In genomic region chr10:132547421-132547861, GRCh38 we compare ENCODE assay signal across 12 cellular contexts. TPM values are rescaled to one million over a fixed set of nuclear protein-coding genes. Genes with fewer than 3 reads are reported as not detected.
DNase-seq lines count a peak whose midpoint lies in the region; ATAC-seq, FAIRE-seq and TF ChIP-seq lines count a peak whose summit lies in the region.
"Had no signal": no experiment of that assay in that cellular context is flagged by ENCODE, and none has a peak within 500 bp of the region (broad histone marks: within the 10 kb centered on the region; RNA-seq: fewer than 3 reads in every experiment).

No MANE protein-coding gene starts in this region.

- H3K27ac Mint-ChIP-seq in T-helper 17 cell (peak overlapping the region; percentile 54), mesothelial cell of epicardium (no peak overlapping the region)

- intact Hi-C loops in left ventricle myocardium inferior (cut with micrococcal nuclease): no loop called here
- intact Hi-C loops in right cardiac atrium (cut with DNase I): loop anchor here in 1 of 4 donors (10.0 kb wide), 1 partner anchor 87 kb away; no protein-coding TSS in a partner anchor
- intact Hi-C loops in left lung (cut with DNase I): no loop called here
- intact Hi-C loops in thyroid gland (cut with DNase I): no loop called here

- peak; percentile 13 for DNase-seq in left ventricle myocardium inferior
- DNase-seq in right cardiac atrium: no peak
- no peak for DNase-seq in T-helper 17 cell
- peak; percentile 30 to 84 for DNase-seq in left lung
- peak; percentile 43 to 47 for DNase-seq in thyroid gland
- no peak for DNase-seq in H54 (ENCODE audit: insufficient read length, low spot score)
- no peak for DNase-seq in mesothelial cell of epicardium (ENCODE audit: low spot score in 2 of 2, unreplicated experiment in 2 of 2)
- DNase-seq: CD4-positive, alpha-beta memory T cell; NCI-H1048; NCI-H446 treated with DMSO at 0.1 percent for 48 hours; PC-9 had no signal

- H3K9me3 ChIP-seq in left ventricle myocardium inferior (replicated peaks) (no peaks in the 10 kb centered on the region), right cardiac atrium (ENCODE audit: control insufficient read depth, low read length) (no peaks in the 10 kb centered on the region), T-helper 17 cell (ENCODE audit: control insufficient read depth, low read length, poor library complexity, severe bottlenecking) (no peaks in the 10 kb centered on the region), left lung (no peaks in the 10 kb centered on the region), thyroid gland (no peaks in the 10 kb centered on the region)

- peaks cover 42% of the 10 kb centered on the region for H3K4me1 Mint-ChIP-seq in T-helper 17 cell
- H3K4me1 Mint-ChIP-seq in mesothelial cell of epicardium: peaks cover 13% of the 10 kb centered on the region

- ATAC-seq in right cardiac atrium: no peak
- ATAC-seq in T-helper 17 cell: no peak
- no peak for ATAC-seq in left lung
- no peak for ATAC-seq in GM18907 (IDR thresholded peaks at IDR 0.05; ENCODE audit: unreplicated experiment)

- H3K4me1 ChIP-seq in left ventricle myocardium inferior (peaks cover 88% of the 10 kb centered on the region), right cardiac atrium (ENCODE audit: control insufficient read depth, insufficient read depth, low read length) (peaks cover 11% of the 10 kb centered on the region), left lung (peaks cover 0 to 80% of the 10 kb centered on the region in 2 donors), thyroid gland (peaks cover 29 to 38% of the 10 kb centered on the region in 2 donors)

- no peak for TF ChIP-seq POLR2A in thyroid gland (IDR thresholded peaks at IDR 0.05)
- no peak for TF ChIP-seq POLR2A in H54 (IDR thresholded peaks at IDR 0.05; ENCODE audit: low read depth, low read length)

- H3K27ac ChIP-seq in left ventricle myocardium inferior (replicated peaks) (no peak overlapping the region), right cardiac atrium (ENCODE audit: low read length) (no peak overlapping the region), left lung (no peak overlapping the region), thyroid gland (peak overlapping the region in 2 of 3 donors; percentile 59 to 77)
- H3K27ac ChIP-seq: PC-9 had no signal

- TF ChIP-seq CTCF in left ventricle myocardium inferior (IDR thresholded peaks at IDR 0.05; ENCODE audit: borderline replicate concordance) (no peak), left lung (IDR thresholded peaks at IDR 0.05) (no peak), thyroid gland (IDR thresholded peaks at IDR 0.05) (no peak), mesothelial cell of epicardium (IDR thresholded peaks at IDR 0.05; ENCODE audit: unreplicated experiment) (no peak)

- FAIRE-seq in H54 (lab: Jason Lieb, UNC): no peak

- no peaks in the 10 kb centered on the region for H3K27me3 Mint-ChIP-seq in T-helper 17 cell
- no peaks in the 10 kb centered on the region for H3K27me3 Mint-ChIP-seq in mesothelial cell of epicardium (ENCODE audit: low read depth)
- H3K27me3 Mint-ChIP-seq: CD4-positive, alpha-beta memory T cell had no signal

- H3K4me3 Mint-ChIP-seq in T-helper 17 cell (no peak overlapping the region), mesothelial cell of epicardium (no peak overlapping the region)
- H3K4me3 Mint-ChIP-seq: CD4-positive, alpha-beta memory T cell had no signal

- H3K36me3 ChIP-seq in left ventricle myocardium inferior (no peaks in the 10 kb centered on the region), left lung (no peaks in the 10 kb centered on the region), thyroid gland (no peaks in the 10 kb centered on the region)

- H3K36me3 Mint-ChIP-seq in T-helper 17 cell (ENCODE audit: low read depth) (peaks cover 2% of the 10 kb centered on the region), mesothelial cell of epicardium (no peaks in the 10 kb centered on the region)

- no peaks in the 10 kb centered on the region for H3K9me3 Mint-ChIP-seq in mesothelial cell of epicardium
- H3K9me3 Mint-ChIP-seq: CD4-positive, alpha-beta memory T cell had no signal

- H3K27me3 ChIP-seq in left ventricle myocardium inferior (ENCODE audit: low read depth) (no peaks in the 10 kb centered on the region), right cardiac atrium (ENCODE audit: control insufficient read depth, insufficient read depth) (no peaks in the 10 kb centered on the region), left lung (no peaks in the 10 kb centered on the region), thyroid gland (no peaks in the 10 kb centered on the region)

- 91% methylated on average over 22 of the region's 22 CpGs for WGBS in right cardiac atrium
- 62 to 74% methylated on average over 17 to 18 of the region's 22 CpGs for WGBS in thyroid gland, 2 donors

- no peak overlapping the region for H3K4me3 ChIP-seq in left ventricle myocardium inferior
- H3K4me3 ChIP-seq in right cardiac atrium (ENCODE audit: low read length): no peak overlapping the region
- no peak overlapping the region for H3K4me3 ChIP-seq in left lung
- H3K4me3 ChIP-seq in thyroid gland (replicated peaks in 1 of 3): no peak overlapping the region
- H3K4me3 ChIP-seq: PC-9 had no signal

RNA-seq across cellular contexts. Expression of gene INPP5A, which starts 9.9 kb away (rescaled TPM):
- total RNA-seq in left ventricle myocardium inferior (105 TPM), right cardiac atrium (100 to 1,000 TPM in 2 of 4 donors, 10 to 100 TPM in 2; 92.0 to 116 (median 99.2) TPM), T-helper 17 cell (10 to 100 TPM; 17.6 to 24.7 TPM), left lung (10 to 100 TPM; 32.0 to 37.0 TPM), thyroid gland (10 to 100 TPM; 30.4 to 75.8 (median 41.1) TPM), mesothelial cell of epicardium (36.4 to 41.8 TPM (median 41.0 TPM) in 3 replicates)
- 60.0 TPM for polyA plus RNA-seq in right cardiac atrium

Comparison
In these comparisons a context has a peak if more than half of its experiments do, and no peak if none do; other contexts are left out.
1. DNase-seq: peak in left ventricle myocardium inferior (single experiment), left lung (2 of 2) and thyroid gland (2 of 2); none in right cardiac atrium (0 of 3), T-helper 17 cell (0 of 3), H54 (single experiment) and mesothelial cell of epicardium (0 of 2).
2. H3K27ac ChIP-seq: peak in thyroid gland (2 of 3); none in left ventricle myocardium inferior (single experiment), right cardiac atrium (single experiment) and left lung (0 of 2).